In the genomic region with DNA sequence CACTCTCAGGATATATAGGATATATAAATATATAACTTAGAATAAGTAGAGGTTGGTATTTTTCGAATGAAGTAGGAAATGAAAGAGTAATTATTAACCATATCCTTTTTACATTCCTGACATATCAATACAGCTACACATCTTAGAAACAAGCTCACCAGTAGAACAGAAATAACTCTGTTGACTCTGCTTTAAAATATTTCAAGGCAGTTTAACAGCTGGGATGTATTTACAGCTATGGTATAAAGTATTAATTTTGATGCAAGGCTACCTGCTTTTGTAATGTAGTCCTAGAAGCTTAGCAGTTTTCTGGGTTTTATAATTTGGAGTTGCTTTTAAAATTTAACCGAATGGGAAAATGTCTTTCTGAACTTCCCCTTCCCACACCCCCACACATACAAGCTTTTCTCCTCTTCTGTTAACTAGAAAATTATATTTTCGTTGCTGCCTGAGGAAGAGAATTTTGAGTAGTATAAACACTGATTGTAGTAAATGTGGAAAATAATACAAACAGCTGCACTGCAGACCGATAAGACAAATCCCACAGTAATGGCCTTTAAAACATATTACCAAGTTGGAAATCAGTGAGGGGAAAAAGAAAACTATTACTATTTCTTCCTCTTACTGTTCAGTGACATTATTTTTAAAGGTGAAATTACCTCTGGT, we compare ENCODE assay signal across 15 cellular contexts.
DNase-seq lines count a peak whose midpoint lies in the region; ATAC-seq, FAIRE-seq and TF ChIP-seq lines count a peak whose summit lies in the region.
"Had no signal": no experiment of that assay in that cellular context is flagged by ENCODE, and none has a peak within 500 bp of the region (broad histone marks: within the 10 kb centered on the region; RNA-seq: fewer than 3 reads in every experiment).

No MANE protein-coding gene starts in this region.

- H3K4me3 ChIP-seq in HepG2 (replicated peaks in 1 of 3; ENCODE audit: insufficient read depth in 1 of 3, low read depth in 2 of 3, low read length in 3 of 3): no peak overlapping the region
- no peak overlapping the region for H3K4me3 ChIP-seq in right lobe of liver
- H3K4me3 ChIP-seq in astrocyte of the spinal cord (ENCODE audit: low read depth, low read length): no peak overlapping the region
- H3K4me3 ChIP-seq in iPS-15b (ENCODE audit: low read depth, low read length): no peak overlapping the region
- H3K4me3 ChIP-seq in tibial artery: no peak overlapping the region
- H3K4me3 ChIP-seq in Caco-2 (ENCODE audit: low read depth, low read length): no peak overlapping the region

- no peak overlapping the region for H3K27ac ChIP-seq in HepG2 (ENCODE audit: extremely low read length, insufficient read depth, low read length)
- H3K27ac ChIP-seq in right lobe of liver: no peak overlapping the region
- H3K27ac ChIP-seq in tibial artery: peak overlapping the region; percentile 1 to 27

- no peak overlapping the region for H3K4me2 ChIP-seq in HepG2 (ENCODE audit: low read depth, low read length)

- H3K36me3 Mint-ChIP-seq in Caco-2 (ENCODE audit: insufficient read depth, unreplicated experiment): no peaks in the 10 kb centered on the region

- no peak for TF ChIP-seq CTCF in HepG2 (CRISPR knock-in tag; IDR thresholded peaks at IDR 0.05)
- no peak for TF ChIP-seq CTCF in right lobe of liver (IDR thresholded peaks at IDR 0.05)
- TF ChIP-seq CTCF in astrocyte of the spinal cord (IDR thresholded peaks at IDR 0.05; ENCODE audit: low read depth, low read length): no peak
- no peak for TF ChIP-seq CTCF in tibial artery (IDR thresholded peaks at IDR 0.05)
- TF ChIP-seq CTCF in Caco-2 (IDR thresholded peaks at IDR 0.05; ENCODE audit: insufficient read depth in 1 of 2, low read depth in 1 of 2, low read length in 1 of 2, severe bottlenecking in 1 of 2, unreplicated experiment in 1 of 2): no peak

- H3K27me3 Mint-ChIP-seq in Caco-2 (ENCODE audit: insufficient read depth, unreplicated experiment): no peaks in the 10 kb centered on the region
- H3K27me3 Mint-ChIP-seq: naive B cell had no signal

- H3K4me1 Mint-ChIP-seq in Caco-2 (ENCODE audit: low read depth, unreplicated experiment): no peaks in the 10 kb centered on the region
- H3K4me1 Mint-ChIP-seq: naive B cell had no signal

- WGBS in HepG2 (ENCODE audit: low lambda C conversion rate): 74% methylated on average over 4 of the region's 4 CpGs
- WGBS in right lobe of liver (ENCODE audit: insufficient coverage, low coverage, low lambda C conversion rate, missing lambda C conversion rate): 31% methylated on average over 4 of the region's 4 CpGs

- no TSS peak for BruUV-seq in HepG2 (replicated peaks; lab: Mats Ljungman, UMichigan)
- no TSS peak for BruUV-seq in Caco-2 (replicated peaks; lab: Mats Ljungman, UMichigan)

- TF ChIP-seq EP300 in HepG2 (IDR thresholded peaks at IDR 0.05; ENCODE audit: low read depth in 2 of 2, low read length in 2 of 2) (no peak), HepG2 (CRISPR knock-in tag; IDR thresholded peaks at IDR 0.05; ENCODE audit: borderline replicate concordance) (no peak)

- H3K9ac ChIP-seq in HepG2 (ENCODE audit: insufficient read depth, low read depth, low read length) (no peak overlapping the region), iPS-15b (ENCODE audit: low read depth, low read length) (peak overlapping the region; percentile 8)

- CTCF ChIA-PET in HepG2 (lab: Yijun Ruan, JAX; ENCODE audit: low intra/inter-chr PET ratio, low total read pairs) (no interaction called here), Caco-2 (lab: Charles Lee) (no interaction called here)

- no peak overlapping the region for H3K4me3 Mint-ChIP-seq in Caco-2 (ENCODE audit: unreplicated experiment)
- H3K4me3 Mint-ChIP-seq: activated T-helper 1 cell treated with anti-CD3 and anti-CD28 coated beads, Interleukin-12 subunit alpha, Interleukin-12 subunit beta, Interleukin-2, Interleukin-4 antibody, amounts not matched to agents 30 ng/mL and 10 ng/mL and 1 ng/mL, durations not matched to agents 14 hours and 24 hours and 36 hours; naive B cell had no signal

- peaks cover 14% of the 10 kb centered on the region for H3K4me1 ChIP-seq in HepG2 (ENCODE audit: insufficient read depth, low read length)
- peaks cover 0 to 28% (median 13%) of the 10 kb centered on the region in 4 donors for H3K4me1 ChIP-seq in right lobe of liver
- H3K4me1 ChIP-seq in iPS-15b (ENCODE audit: control insufficient read depth, insufficient read depth, low read length): peaks cover 14% of the 10 kb centered on the region
- peaks cover 0 to 27% (median 5%) of the 10 kb centered on the region in 4 donors for H3K4me1 ChIP-seq in tibial artery
- H3K4me1 ChIP-seq in Caco-2: peaks cover 14% of the 10 kb centered on the region

- POLR2A ChIA-PET in HepG2 (lab: Yijun Ruan, JAX) (no interaction called here), Caco-2 (lab: Charles Lee) (no interaction called here)

- H4K20me1 ChIP-seq in HepG2 (ENCODE audit: insufficient read depth, low read length): no peaks in the 10 kb centered on the region

- in situ Hi-C loops in HepG2 (cut with HindIII; ENCODE audit: extremely low pct_ligation_motif_present, low pct_unique_long_range_greater_than_20kb) (no loop called here), astrocyte of the spinal cord (cut with HindIII; ENCODE audit: low sequenced_read_pairs) (no loop called here)

- FAIRE-seq in HepG2 (lab: Jason Lieb, UNC): no peak

- H2AFZ ChIP-seq in HepG2 (ENCODE audit: low read length): no peak overlapping the region

- no peak for TF ChIP-seq POLR2A in HepG2 (IDR thresholded peaks at IDR 0.05; ENCODE audit: insufficient read depth in 1 of 2, low read depth in 2 of 2, low read length in 2 of 2)
- no peak for TF ChIP-seq POLR2A in right lobe of liver (IDR thresholded peaks at IDR 0.05)

- intact Hi-C loops in HepG2 (cut with micrococcal nuclease; ENCODE audit: unreplicated experiment): no loop called here
- intact Hi-C loops in right lobe of liver (cut with DNase I): no loop called here
- intact Hi-C loops in tibial artery (cut with DNase I; ENCODE audit: low total_unique reads): no loop called here
- intact Hi-C loops in Caco-2 (cut with micrococcal nuclease; ENCODE audit: unreplicated experiment): no loop called here

- H3K79me2 ChIP-seq in HepG2 (ENCODE audit: insufficient read depth, low read length): no peaks in the 10 kb centered on the region

- no peak overlapping the region for H3K27ac Mint-ChIP-seq in Caco-2 (ENCODE audit: unreplicated experiment)
- H3K27ac Mint-ChIP-seq: activated T-helper 1 cell treated with anti-CD3 and anti-CD28 coated beads, Interleukin-12 subunit alpha, Interleukin-12 subunit beta, Interleukin-2, Interleukin-4 antibody, amounts not matched to agents 30 ng/mL and 10 ng/mL and 1 ng/mL, durations not matched to agents 14 hours and 24 hours and 36 hours; naive B cell had no signal

- DNase-seq in HepG2 (ENCODE audit: low spot score): peak; percentile 41
- DNase-seq in right lobe of liver: no peak
- peak; percentile 65 for DNase-seq in astrocyte of the spinal cord (ENCODE audit: low read depth, low spot score)
- no peak for DNase-seq in tibial artery
- no peak for DNase-seq in NCI-H510A (lab: John Stamatoyannopoulos, UW)
- no peak for DNase-seq in Ammon's horn (ENCODE audit: low spot score)
- DNase-seq in Caco-2: no peak
- DNase-seq: hypothalamus; Kasumi-1; naive B cell; SHP77 treated with DMSO at 0.1 percent for 48 hours; stimulated activated naive CD4-positive, alpha-beta T cell treated with Interleukin-2 at 50 U/mL for 16 hours had no signal

- H3K36me3 ChIP-seq in HepG2 (replicated peaks in 1 of 2; ENCODE audit: control insufficient read depth in 1 of 2, insufficient read depth in 2 of 2, low read length in 2 of 2): no peaks in the 10 kb centered on the region; a peak in 1 of 5 replicates
- H3K36me3 ChIP-seq in right lobe of liver: no peaks in the 10 kb centered on the region
- no peaks in the 10 kb centered on the region for H3K36me3 ChIP-seq in iPS-15b (ENCODE audit: control insufficient read depth, insufficient read depth, low read length)
- H3K36me3 ChIP-seq in tibial artery: no peaks in the 10 kb centered on the region
- no peaks in the 10 kb centered on the region; the same call in 1 of the 2 replicates for H3K36me3 ChIP-seq in Caco-2 (ENCODE audit: control insufficient read depth, insufficient read depth, low read length)

- TF ChIP-seq RAD21 in HepG2 (CRISPR knock-in tag; IDR thresholded peaks at IDR 0.05): no peak

- H3K27me3 ChIP-seq in HepG2 (ENCODE audit: control insufficient read depth in 1 of 2, insufficient read depth in 2 of 2, low read length in 2 of 2) (no peaks in the 10 kb centered on the region), right lobe of liver (no peaks in the 10 kb centered on the region), iPS-15b (ENCODE audit: control insufficient read depth, insufficient read depth, low read length) (no peaks in the 10 kb centered on the region), tibial artery (no peaks in the 10 kb centered on the region), Caco-2 (replicated peaks; ENCODE audit: control insufficient read depth, insufficient read depth, low read length) (no peaks in the 10 kb centered on the region)

- ATAC-seq in HepG2 (peak; percentile 63; the same call in 2 of the 3 replicates), right lobe of liver (no peak)
- ATAC-seq: activated CD4-positive, CD25-positive, alpha-beta regulatory T cell treated with anti-CD3 and anti-CD28 coated beads, Interleukin-2, amount 50 U/mL, for 24 hours had no signal

- H3K9me3 ChIP-seq in HepG2 (ENCODE audit: low read length) (no peaks in the 10 kb centered on the region), right lobe of liver (no peaks in the 10 kb centered on the region), iPS-15b (ENCODE audit: control insufficient read depth, insufficient read depth, low read length) (no peaks in the 10 kb centered on the region), tibial artery (no peaks in the 10 kb centered on the region), Caco-2 (no peaks in the 10 kb centered on the region)

- H3K9me3 Mint-ChIP-seq in Caco-2 (ENCODE audit: unreplicated experiment): no peaks in the 10 kb centered on the region
- H3K9me3 Mint-ChIP-seq: naive B cell had no signal

TF ChIP-seq in HepG2, 621 proteins besides CTCF, POLR2A, EP300 and RAD21:
- TF ChIP-seq, protein P1, sequence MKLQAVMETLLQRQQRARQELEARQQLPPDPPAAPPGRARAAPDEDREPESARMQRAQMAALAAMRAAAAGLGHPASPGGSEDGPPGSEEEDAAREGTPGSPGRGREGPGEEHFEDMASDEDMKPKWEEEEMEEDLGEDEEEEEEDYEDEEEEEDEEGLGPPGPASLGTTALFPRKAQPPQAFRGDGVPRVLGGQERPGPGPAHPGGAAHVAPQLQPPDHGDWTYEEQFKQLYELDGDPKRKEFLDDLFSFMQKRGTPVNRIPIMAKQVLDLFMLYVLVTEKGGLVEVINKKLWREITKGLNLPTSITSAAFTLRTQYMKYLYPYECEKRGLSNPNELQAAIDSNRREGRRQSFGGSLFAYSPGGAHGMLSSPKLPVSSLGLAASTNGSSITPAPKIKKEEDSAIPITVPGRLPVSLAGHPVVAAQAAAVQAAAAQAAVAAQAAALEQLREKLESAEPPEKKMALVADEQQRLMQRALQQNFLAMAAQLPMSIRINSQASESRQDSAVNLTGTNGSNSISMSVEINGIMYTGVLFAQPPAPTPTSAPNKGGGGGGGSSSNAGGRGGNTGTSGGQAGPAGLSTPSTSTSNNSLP (IDR thresholded peaks at IDR 0.05; ENCODE audit: low read depth, low read length): 0 out of 2 replicates have a peak, but pooled peaks have one; percentile 45
- TF ChIP-seq SUZ12 (IDR thresholded peaks at IDR 0.05; ENCODE audit: low read depth, low read length): no peak

Comparison
In these comparisons a context has a peak if more than half of its experiments do, and no peak if none do; other contexts are left out.
1. DNase-seq: peak in HepG2 (single experiment) and astrocyte of the spinal cord (single experiment); none in right lobe of liver (0 of 3), tibial artery (0 of 2), NCI-H510A (single experiment), Ammon's horn (single experiment) and Caco-2 (0 of 2).
2. H3K27ac ChIP-seq: peak in tibial artery (2 of 2); none in HepG2 (single experiment) and right lobe of liver (0 of 3).